8 cellular contexts compared by ENCODE assay signal in the genomic region with DNA sequence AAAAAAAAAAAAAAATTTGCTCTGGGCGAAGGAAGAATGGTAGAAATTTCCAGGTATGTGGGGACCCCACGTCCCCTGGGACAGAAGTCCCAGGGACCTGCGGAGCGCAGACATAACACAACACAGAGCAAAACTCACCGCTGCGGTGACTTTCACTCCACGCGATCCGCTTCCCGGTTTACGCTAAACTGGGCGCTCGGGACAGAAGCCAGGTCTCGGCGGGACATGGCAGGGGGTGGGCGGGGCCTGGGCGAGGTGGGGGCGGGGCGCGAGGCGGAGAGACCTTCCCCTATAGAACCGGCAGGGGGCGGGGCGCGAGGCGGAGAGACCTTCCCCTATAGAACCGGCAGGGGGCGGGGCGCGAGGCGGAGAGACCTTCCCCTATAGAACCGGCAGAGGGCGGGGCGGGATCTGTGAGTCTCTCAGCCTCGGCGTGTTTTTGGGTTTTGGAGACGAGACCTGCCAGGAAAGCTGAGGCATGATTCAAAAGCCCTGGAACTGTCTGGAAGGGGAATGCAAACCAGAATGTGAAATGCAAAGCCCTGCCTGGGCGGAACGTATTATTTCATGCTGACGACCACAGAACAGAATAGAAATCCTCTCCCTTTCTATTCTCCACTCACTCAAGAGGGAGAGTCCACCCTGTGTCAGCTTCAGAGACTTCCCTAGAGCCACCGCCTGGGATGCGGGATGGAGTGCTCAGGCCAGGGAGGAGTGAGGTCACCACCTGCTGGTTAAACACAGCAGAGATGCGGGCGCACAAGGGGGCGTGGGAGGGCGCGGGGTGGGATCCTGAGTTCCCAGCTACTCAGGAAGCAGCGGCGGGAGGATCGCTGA. TPM values are rescaled to one million over a fixed set of nuclear protein-coding genes. Genes with fewer than 3 reads are reported as not detected.
DNase-seq lines count a peak whose midpoint lies in the region; FAIRE-seq and TF ChIP-seq lines count a peak whose summit lies in the region.

No MANE protein-coding gene starts in this region.

- H3K4me2 ChIP-seq in keratinocyte (ENCODE audit: control insufficient read depth, extremely low read depth, insufficient read depth, low read depth, low read length): peak overlapping the region; percentile 83

- DNase-seq in COLO668 (lab: John Stamatoyannopoulos, UW; ENCODE audit: unreplicated experiment) (peak; percentile 86), M059J (ENCODE audit: low read depth) (peak; percentile 74), keratinocyte (ENCODE audit: low read depth, low spot score) (peak; percentile 49), DMS153 treated with DMSO at 0.1 percent for 48 hours (lab: John Stamatoyannopoulos, UW; ENCODE audit: unreplicated experiment) (no peak), NCI-H1105 (lab: John Stamatoyannopoulos, UW) (no peak)
- DNase-seq in activated CD4-positive, alpha-beta T cell treated with anti-CD3 and anti-CD28 coated beads for 1 hour: peak; percentile 72
- DNase-seq in central memory CD4-positive, alpha-beta T cell: peak; percentile 78
- DNase-seq in stimulated activated CD4-positive, alpha-beta T cell treated with anti-CD3 and anti-CD28 coated beads, Interleukin-12 subunit alpha, Interleukin-12 subunit beta, amount 100 ng/mL, for 24 hours (ENCODE audit: low read depth in 2 of 2): peak; percentile 58 to 73

- TF ChIP-seq CTCF in keratinocyte (optimal IDR thresholded peaks at IDR 0.05 in 1 of 3, IDR thresholded peaks at IDR 0.05 in 1 of 3, conservative IDR thresholded peaks at IDR 0.05 in 1 of 3; ENCODE audit: extremely low read depth in 1 of 3, insufficient read depth in 2 of 3, low read length in 3 of 3): peak in 2 of 3 experiments; percentile 31 to 53

- H3K27me3 ChIP-seq in keratinocyte (ENCODE audit: control insufficient read depth, extremely low read depth, insufficient read depth, low read length): no peaks in the 10 kb centered on the region

- H2AFZ ChIP-seq in keratinocyte (ENCODE audit: control insufficient read depth, low read length): peak overlapping the region; percentile 88

- H4K20me1 ChIP-seq in keratinocyte (ENCODE audit: control insufficient read depth, extremely low read depth, insufficient read depth, low read length): no peaks in the 10 kb centered on the region

- H3K9me3 ChIP-seq in keratinocyte (ENCODE audit: control insufficient read depth, low read depth, low read length): peaks cover 2% of the 10 kb centered on the region

- H3K9ac ChIP-seq in keratinocyte (ENCODE audit: control insufficient read depth, extremely low read depth, insufficient read depth, low read length): peak overlapping the region; percentile 28

- no peak for FAIRE-seq in keratinocyte (lab: Jason Lieb, UNC)

- H3K36me3 ChIP-seq in keratinocyte (ENCODE audit: control insufficient read depth in 2 of 2, extremely low read depth in 1 of 2, insufficient read depth in 2 of 2, low read length in 2 of 2): peaks cover 0 to 2% of the 10 kb centered on the region in 2 experiments

- peaks cover 15% of the 10 kb centered on the region for H3K4me1 ChIP-seq in keratinocyte (ENCODE audit: control insufficient read depth, extremely low read depth, insufficient read depth, low read length)

- no peaks in the 10 kb centered on the region for H3K9me1 ChIP-seq in keratinocyte (ENCODE audit: control insufficient read depth, extremely low read depth, insufficient read depth, low read length)

- H3K27ac ChIP-seq in keratinocyte (ENCODE audit: control insufficient read depth, insufficient read depth, low read length): no peak overlapping the region

- peak overlapping the region; percentile 39 to 63 (median 59) for H3K4me3 ChIP-seq in keratinocyte (ENCODE audit: control insufficient read depth in 2 of 3, extremely low read depth in 1 of 3, insufficient read depth in 2 of 3, low read depth in 1 of 3, low read length in 3 of 3)

- H3K79me2 ChIP-seq in keratinocyte (ENCODE audit: control insufficient read depth, insufficient read depth, low read length): no peaks in the 10 kb centered on the region

- dilution Hi-C loops in keratinocyte (cut with MboI; ENCODE audit: extremely low pct_ligation_motif_present, low sequenced_read_pairs): no loop called here

RNA-seq across cellular contexts. Expression of gene ERVV-1, which starts 20.2 kb away (rescaled TPM):
- total RNA-seq in M059J (2014; rRNA removed; shearing (Covaris generic)): not detected in 2 replicates
- not detected in 3 replicates for polyA plus RNA-seq in keratinocyte
- polyA plus RNA-seq in keratinocyte (2011; ENCODE audit: low read depth): not detected
- not detected in 2 replicates for polyA plus RNA-seq in keratinocyte (2011; cell fraction: cytosol; rRNA removed)
- not detected in 2 replicates for polyA plus RNA-seq in keratinocyte (2011; cell fraction: nucleus; rRNA removed)
- not detected in 2 replicates for polyA plus RNA-seq in keratinocyte (2012; ENCODE audit: low replicate concordance)
- not detected in 3 replicates for polyA minus RNA-seq in keratinocyte
- not detected for polyA minus RNA-seq in keratinocyte (2011; cell fraction: cytosol; rRNA and poly(A)+ RNA removed)
- polyA minus RNA-seq in keratinocyte (2011; cell fraction: nucleus; rRNA and poly(A)+ RNA removed): not detected in 2 replicates

RNA-seq across cellular contexts. Expression of gene ZNF816, which starts 30.9 kb away (rescaled TPM):
- total RNA-seq in M059J (2014; rRNA removed; shearing (Covaris generic)): 14.9 and 42.1 TPM in 2 replicates
- polyA plus RNA-seq in keratinocyte: 2.1 to 5.1 TPM (median 4.3 TPM) in 3 replicates
- polyA plus RNA-seq in keratinocyte (2011; ENCODE audit: low read depth): 1.8 TPM
- 2.0 and 4.7 TPM in 2 replicates for polyA plus RNA-seq in keratinocyte (2011; cell fraction: cytosol; rRNA removed)
- 4.3 and 5.0 TPM in 2 replicates for polyA plus RNA-seq in keratinocyte (2011; cell fraction: nucleus; rRNA removed)
- 3.7 and 5.9 TPM in 2 replicates for polyA plus RNA-seq in keratinocyte (2012; ENCODE audit: low replicate concordance)
- polyA minus RNA-seq in keratinocyte: 2.3 to 8.5 TPM (median 5.1 TPM) in 3 replicates
- 7.3 TPM for polyA minus RNA-seq in keratinocyte (2011; cell fraction: cytosol; rRNA and poly(A)+ RNA removed)
- 3.0 and 9.2 TPM in 2 replicates for polyA minus RNA-seq in keratinocyte (2011; cell fraction: nucleus; rRNA and poly(A)+ RNA removed)

RNA-seq across cellular contexts. Expression of gene ERVV-2, which starts 51.0 kb away (rescaled TPM):
- total RNA-seq in M059J (2014; rRNA removed; shearing (Covaris generic)): not detected in 2 replicates
- not detected in 3 replicates for polyA plus RNA-seq in keratinocyte
- not detected for polyA plus RNA-seq in keratinocyte (2011; ENCODE audit: low read depth)
- polyA plus RNA-seq in keratinocyte (2011; cell fraction: cytosol; rRNA removed): 0.03 TPM in 1 of 2 replicates, not detected in the other
- polyA plus RNA-seq in keratinocyte (2011; cell fraction: nucleus; rRNA removed): 0.05 TPM in 1 of 2 replicates, not detected in the other
- not detected in 2 replicates for polyA plus RNA-seq in keratinocyte (2012; ENCODE audit: low replicate concordance)
- not detected in 3 replicates for polyA minus RNA-seq in keratinocyte
- polyA minus RNA-seq in keratinocyte (2011; cell fraction: cytosol; rRNA and poly(A)+ RNA removed): not detected
- polyA minus RNA-seq in keratinocyte (2011; cell fraction: nucleus; rRNA and poly(A)+ RNA removed): not detected in 2 replicates

Comparison
In these comparisons a context has a peak if more than half of its experiments do, and no peak if none do; other contexts are left out.
1. DNase-seq: peak in COLO668 (single experiment), M059J (single experiment), activated CD4-positive, alpha-beta T cell treated with anti-CD3 and anti-CD28 coated beads for 1 hour (single experiment), central memory CD4-positive, alpha-beta T cell (single experiment), keratinocyte (single experiment) and stimulated activated CD4-positive, alpha-beta T cell treated with anti-CD3 and anti-CD28 coated beads, Interleukin-12 subunit alpha, Interleukin-12 subunit beta, amount 100 ng/mL, for 24 hours (2 of 2); none in DMS153 treated with DMSO at 0.1 percent for 48 hours (single experiment) and NCI-H1105 (single experiment).